In genomic region chr1:39625462-39626273, GRCh38 we compare ENCODE assay signal across 10 cellular contexts. TPM values are rescaled to one million over a fixed set of nuclear protein-coding genes. Genes with fewer than 3 reads are reported as not detected.
A peak's percentile ranks its signal among the peaks of the same experiment; 100 is the strongest.
DNase-seq lines count a peak whose midpoint lies in the region; ATAC-seq lines count a peak whose summit lies in the region.
"Had no signal": no experiment of that assay in that cellular context is flagged by ENCODE, and none has a peak within 500 bp of the region (broad histone marks: within the 10 kb centered on the region; RNA-seq: fewer than 3 reads in every experiment).

No MANE protein-coding gene starts in this region.

- no peaks in the 10 kb centered on the region for H3K36me3 ChIP-seq in adipocyte (ENCODE audit: control insufficient read depth, insufficient read depth, low read length, severe bottlenecking)

- no peak for ATAC-seq in HG03521 (IDR thresholded peaks at IDR 0.05; ENCODE audit: unreplicated experiment)
- ATAC-seq in GM21447 (IDR thresholded peaks at IDR 0.05; ENCODE audit: unreplicated experiment) = no peak

- DNase-seq in adipocyte (ENCODE audit: low read depth) (peak; percentile 36), head of caudate nucleus (peak in 40 of 42 donors; percentile 26 to 82 (median 55)), mucosa of gallbladder (ENCODE audit: low spot score) (peak; percentile 85), ureter (ENCODE audit: low spot score) (peak; percentile 55), NCI-H446 (lab: John Stamatoyannopoulos, UW) (no peak)
- DNase-seq: GF-D8; kidney glomerular epithelial cell; stimulated activated CD4-positive, alpha-beta T cell treated with anti-CD3 and anti-CD28 coated beads, Interleukin-2, amount 100 ng/mL, for 24 hours had no signal

- H3K4me1 ChIP-seq in adipocyte (ENCODE audit: control insufficient read depth, insufficient read depth, low read length) = peaks cover 14% of the 10 kb centered on the region

- H3K9ac ChIP-seq in adipocyte (ENCODE audit: low read length) = no peak overlapping the region

- peaks cover 42% of the 10 kb centered on the region for H3K27me3 ChIP-seq in adipocyte (replicated peaks; ENCODE audit: control insufficient read depth, insufficient read depth, low read length)

- intact Hi-C loops in head of caudate nucleus (cut with DNase I) = no loop called here

- no peaks in the 10 kb centered on the region for H3K9me3 ChIP-seq in adipocyte (ENCODE audit: control insufficient read depth, low read length)

- no peak overlapping the region for H3K4me3 ChIP-seq in adipocyte (ENCODE audit: low read length)

RNA-seq across cellular contexts. Expression of gene HEYL, which starts 13.8 kb away (rescaled TPM):
- total RNA-seq in mucosa of gallbladder = 8.5 TPM
- total RNA-seq in ureter = 8.2 TPM

RNA-seq across cellular contexts. Expression of gene NT5C1A, which starts 46.2 kb away (rescaled TPM):
- total RNA-seq in mucosa of gallbladder (2.9 TPM), ureter (not detected)

RNA-seq across cellular contexts. Expression of gene PABPC4, which starts 49.1 kb away (rescaled TPM):
- total RNA-seq in mucosa of gallbladder = 211 TPM
- total RNA-seq in ureter = 360 TPM

Comparison
In these comparisons a context has a peak if more than half of its experiments do, and no peak if none do; other contexts are left out.
1. DNase-seq: peak in adipocyte (single experiment), head of caudate nucleus (40 of 42), mucosa of gallbladder (single experiment) and ureter (single experiment); none in NCI-H446 (0 of 2).